3 cellular contexts compared by ENCODE assay signal in genomic region chr12:32254260-32254659, GRCh38.
A peak's percentile ranks its signal among the peaks of the same experiment; 100 is the strongest.
TF ChIP-seq lines count a peak whose summit lies in the region.

No MANE protein-coding gene starts in this region.

TF ChIP-seq in IMR-90, 13 proteins besides CTCF, POLR2A, EP300 and RAD21:
- TF ChIP-seq MAZ (IDR thresholded peaks at IDR 0.05; ENCODE audit: borderline replicate concordance, low read depth, low read length) (no peak), MAFK (IDR thresholded peaks at IDR 0.05; ENCODE audit: low read depth, low read length) (peak; percentile 94)
TF ChIP-seq in IMR-90: peak in this region for 1.

TF ChIP-seq in WTC11, 78 proteins besides CTCF, POLR2A, EP300 and RAD21:
- TF ChIP-seq HMGA2 (CRISPR knock-in tag; IDR thresholded peaks at IDR 0.05) (no peak), CREB1 (CRISPR knock-in tag; IDR thresholded peaks at IDR 0.05) (no peak), MXD4 (CRISPR knock-in tag; IDR thresholded peaks at IDR 0.05; ENCODE audit: borderline replicate concordance) (no peak), ZNF263 (CRISPR knock-in tag; IDR thresholded peaks at IDR 0.05; ENCODE audit: low read depth) (no peak), ZNF425 (CRISPR knock-in tag; conservative IDR thresholded peaks at IDR 0.05) (no peak), PRDM15 (CRISPR knock-in tag; IDR thresholded peaks at IDR 0.05) (no peak), ZNF396 (CRISPR knock-in tag; IDR thresholded peaks at IDR 0.05; ENCODE audit: borderline replicate concordance) (no peak), ATF2 (CRISPR knock-in tag; IDR thresholded peaks at IDR 0.05; ENCODE audit: borderline replicate concordance, low read depth) (no peak), NFATC4 (CRISPR knock-in tag; IDR thresholded peaks at IDR 0.05) (no peak), ZBTB43 (CRISPR knock-in tag; IDR thresholded peaks at IDR 0.05) (no peak), ATF1 (CRISPR knock-in tag; IDR thresholded peaks at IDR 0.05) (no peak)

TF ChIP-seq in H1, 55 proteins besides CTCF, POLR2A, EP300 and RAD21:
- no peak for TF ChIP-seq KDM1A (IDR thresholded peaks at IDR 0.05; ENCODE audit: borderline replicate concordance, low read length)
- no peak for TF ChIP-seq KDM4A (IDR thresholded peaks at IDR 0.05; ENCODE audit: low read depth, low read length, severe bottlenecking)
- TF ChIP-seq JUN (IDR thresholded peaks at IDR 0.05; ENCODE audit: low read depth, low read length): no peak
- TF ChIP-seq RFX5 (IDR thresholded peaks at IDR 0.05; ENCODE audit: borderline replicate concordance, low read depth, low read length): no peak
- TF ChIP-seq TEAD4 (IDR thresholded peaks at IDR 0.05; ENCODE audit: low read depth, low read length): no peak
- peak; percentile 77 for TF ChIP-seq MAFK (IDR thresholded peaks at IDR 0.05; ENCODE audit: low read depth, low read length)
- no peak for TF ChIP-seq CHD2 (IDR thresholded peaks at IDR 0.05; ENCODE audit: low read length)
